Comparison of ENCODE assay signal across 20 cellular contexts in genomic region chr6:22099923-22100322, GRCh38.
DNase-seq lines count a peak whose midpoint lies in the region; ATAC-seq, FAIRE-seq and TF ChIP-seq lines count a peak whose summit lies in the region.
"Had no signal": no experiment of that assay in that cellular context is flagged by ENCODE, and none has a peak within 500 bp of the region (broad histone marks: within the 10 kb centered on the region; RNA-seq: fewer than 3 reads in every experiment).

No MANE protein-coding gene starts in this region.

- H3K4me3 Mint-ChIP-seq in astrocyte (ENCODE audit: unreplicated experiment) (no peak overlapping the region), glutamatergic neuron (ENCODE audit: unreplicated experiment) (peak overlapping the region; percentile 12)
- H3K4me3 Mint-ChIP-seq in stimulated activated effector memory CD8-positive, alpha-beta T cell treated with anti-CD3 and anti-CD28 coated beads, Interleukin-12 subunit alpha, Interleukin-12 subunit beta, amount 100 ng/mL, for 72 hours, result no peak overlapping the region
- no peak overlapping the region for H3K4me3 Mint-ChIP-seq in activated T-cell treated with anti-CD3 and anti-CD28 coated beads, Interleukin-2, amount 50 U/mL, for 4 hours
- H3K4me3 Mint-ChIP-seq: CD4-positive, alpha-beta memory T cell had no signal

- H3K4me1 Mint-ChIP-seq in astrocyte (ENCODE audit: low read depth, unreplicated experiment) (peaks cover 12% of the 10 kb centered on the region), glutamatergic neuron (ENCODE audit: low read depth, unreplicated experiment) (peaks cover 53% of the 10 kb centered on the region)
- H3K4me1 Mint-ChIP-seq in stimulated activated effector memory CD8-positive, alpha-beta T cell treated with anti-CD3 and anti-CD28 coated beads, Interleukin-12 subunit alpha, Interleukin-12 subunit beta, amount 100 ng/mL, for 72 hours, result no peaks in the 10 kb centered on the region
- H3K4me1 Mint-ChIP-seq in activated T-cell treated with anti-CD3 and anti-CD28 coated beads, Interleukin-2, amount 50 U/mL, for 4 hours (ENCODE audit: low read depth), result no peaks in the 10 kb centered on the region
- H3K4me1 Mint-ChIP-seq: CD4-positive, alpha-beta memory T cell had no signal

- H3K79me2 ChIP-seq in astrocyte (ENCODE audit: insufficient read depth, low read length), result no peaks in the 10 kb centered on the region

- H4K20me1 ChIP-seq in astrocyte (ENCODE audit: insufficient read depth, low read length), result no peaks in the 10 kb centered on the region

- H3K9me3 Mint-ChIP-seq in astrocyte (ENCODE audit: unreplicated experiment) (peaks cover 3% of the 10 kb centered on the region), glutamatergic neuron (ENCODE audit: unreplicated experiment) (peaks cover 9% of the 10 kb centered on the region)
- peaks cover 4% of the 10 kb centered on the region for H3K9me3 Mint-ChIP-seq in stimulated activated effector memory CD8-positive, alpha-beta T cell treated with anti-CD3 and anti-CD28 coated beads, Interleukin-12 subunit alpha, Interleukin-12 subunit beta, amount 100 ng/mL, for 72 hours
- H3K9me3 Mint-ChIP-seq in activated T-cell treated with anti-CD3 and anti-CD28 coated beads, Interleukin-2, amount 50 U/mL, for 4 hours, result peaks cover 6% of the 10 kb centered on the region

- no peak for ATAC-seq in stimulated activated effector memory CD8-positive, alpha-beta T cell treated with anti-CD3 and anti-CD28 coated beads, Interleukin-12 subunit alpha, Interleukin-12 subunit beta, amount 100 ng/mL, for 72 hours
- ATAC-seq in activated T-cell treated with anti-CD3 and anti-CD28 coated beads, Interleukin-2, amount 50 U/mL, for 4 hours, result no peak
- ATAC-seq: Panc1 had no signal

- TF ChIP-seq CTCF in astrocyte (IDR thresholded peaks at IDR 0.05; ENCODE audit: insufficient read depth, low read depth, low read length) (no peak), glutamatergic neuron (IDR thresholded peaks at IDR 0.05; ENCODE audit: partially characterized antibody, unreplicated experiment) (no peak)

- FAIRE-seq in GM19239 (lab: Jason Lieb, UNC) (peak; percentile 52), astrocyte (lab: Jason Lieb, UNC) (no peak)
- FAIRE-seq: GM18507, H54 had no signal

- no peak overlapping the region for H2AFZ ChIP-seq in astrocyte (ENCODE audit: low read depth, low read length)

- DNase-seq in GM19239 (ENCODE audit: insufficient read length, low spot score) (no peak), astrocyte (ENCODE audit: low read depth) (peak; percentile 37), glutamatergic neuron (no peak), NCI-H524 (lab: John Stamatoyannopoulos, UW) (no peak)
- no peak for DNase-seq in stimulated activated effector memory CD8-positive, alpha-beta T cell treated with anti-CD3 and anti-CD28 coated beads, Interleukin-12 subunit alpha, Interleukin-12 subunit beta, amount 100 ng/mL, for 72 hours (ENCODE audit: low spot score in 2 of 2)
- no peak for DNase-seq in activated T-cell treated with anti-CD3 and anti-CD28 coated beads, Interleukin-2, amount 50 U/mL, for 4 hours
- DNase-seq: C1 segment of cervical spinal cord; CD4-positive, alpha-beta memory T cell; COR-L47; NCI-H1436 treated with DMSO at 0.1 percent for 48 hours; NCI-H187 treated with DMSO at 0.1 percent for 48 hours; NCI-H2107; NCI-H526 treated with DMSO at 0.1 percent for 48 hours; SHP77 had no signal

- H3K27ac Mint-ChIP-seq in astrocyte (ENCODE audit: unreplicated experiment) (no peak overlapping the region), glutamatergic neuron (ENCODE audit: unreplicated experiment) (peak overlapping the region; percentile 99)
- no peak overlapping the region for H3K27ac Mint-ChIP-seq in stimulated activated effector memory CD8-positive, alpha-beta T cell treated with anti-CD3 and anti-CD28 coated beads, Interleukin-12 subunit alpha, Interleukin-12 subunit beta, amount 100 ng/mL, for 72 hours
- H3K27ac Mint-ChIP-seq: CD4-positive, alpha-beta memory T cell had no signal

- peak overlapping the region; percentile 50 for H3K27ac ChIP-seq in KOPT-K1 (ENCODE audit: low read depth, low read length, poor library complexity, severe bottlenecking)
- H3K27ac ChIP-seq in astrocyte (ENCODE audit: low read depth, low read length), result no peak overlapping the region
- H3K27ac ChIP-seq: KMS-11, RWPE1 had no signal

- peaks cover 52% of the 10 kb centered on the region for H3K36me3 ChIP-seq in KOPT-K1 (ENCODE audit: insufficient read depth, low read length)
- no peaks in the 10 kb centered on the region for H3K36me3 ChIP-seq in astrocyte (ENCODE audit: insufficient read depth, low read length)

- H3K4me1 ChIP-seq in astrocyte (ENCODE audit: insufficient read depth, low read length), result no peaks in the 10 kb centered on the region

- H3K36me3 Mint-ChIP-seq in astrocyte (ENCODE audit: low read depth, unreplicated experiment) (peaks cover 5% of the 10 kb centered on the region), glutamatergic neuron (ENCODE audit: unreplicated experiment) (no peaks in the 10 kb centered on the region)
- H3K36me3 Mint-ChIP-seq in stimulated activated effector memory CD8-positive, alpha-beta T cell treated with anti-CD3 and anti-CD28 coated beads, Interleukin-12 subunit alpha, Interleukin-12 subunit beta, amount 100 ng/mL, for 72 hours, result no peaks in the 10 kb centered on the region
- no peaks in the 10 kb centered on the region for H3K36me3 Mint-ChIP-seq in activated T-cell treated with anti-CD3 and anti-CD28 coated beads, Interleukin-2, amount 50 U/mL, for 4 hours (ENCODE audit: insufficient read depth)
- H3K36me3 Mint-ChIP-seq: CD4-positive, alpha-beta memory T cell had no signal

- no peak overlapping the region for H3K4me2 ChIP-seq in astrocyte (ENCODE audit: low read length)
- H3K4me2 ChIP-seq: KMS-11 had no signal

- H3K27me3 Mint-ChIP-seq in astrocyte (ENCODE audit: low read depth, unreplicated experiment), result no peaks in the 10 kb centered on the region
- H3K27me3 Mint-ChIP-seq in glutamatergic neuron (ENCODE audit: unreplicated experiment), result peaks cover 8% of the 10 kb centered on the region
- H3K27me3 Mint-ChIP-seq in activated T-cell treated with anti-CD3 and anti-CD28 coated beads, Interleukin-2, amount 50 U/mL, for 4 hours (ENCODE audit: low read depth), result no peaks in the 10 kb centered on the region
- H3K27me3 Mint-ChIP-seq: CD4-positive, alpha-beta memory T cell had no signal

- no peaks in the 10 kb centered on the region for H3K27me3 ChIP-seq in astrocyte (ENCODE audit: insufficient read depth, low read length)

- no peak overlapping the region for H3K9ac ChIP-seq in astrocyte (ENCODE audit: low read length)
- H3K9ac ChIP-seq: KMS-11 had no signal

- H3K4me3 ChIP-seq in astrocyte (ENCODE audit: insufficient read depth, low read depth, low read length), result no peak overlapping the region

- H3K9me3 ChIP-seq in KOPT-K1 (ENCODE audit: insufficient read depth, low read length, poor library complexity, severe bottlenecking) (peaks cover 26% of the 10 kb centered on the region), astrocyte (ENCODE audit: insufficient read depth, low read depth, low read length) (no peaks in the 10 kb centered on the region)
